8 cellular contexts compared by ENCODE assay signal in the genomic region with DNA sequence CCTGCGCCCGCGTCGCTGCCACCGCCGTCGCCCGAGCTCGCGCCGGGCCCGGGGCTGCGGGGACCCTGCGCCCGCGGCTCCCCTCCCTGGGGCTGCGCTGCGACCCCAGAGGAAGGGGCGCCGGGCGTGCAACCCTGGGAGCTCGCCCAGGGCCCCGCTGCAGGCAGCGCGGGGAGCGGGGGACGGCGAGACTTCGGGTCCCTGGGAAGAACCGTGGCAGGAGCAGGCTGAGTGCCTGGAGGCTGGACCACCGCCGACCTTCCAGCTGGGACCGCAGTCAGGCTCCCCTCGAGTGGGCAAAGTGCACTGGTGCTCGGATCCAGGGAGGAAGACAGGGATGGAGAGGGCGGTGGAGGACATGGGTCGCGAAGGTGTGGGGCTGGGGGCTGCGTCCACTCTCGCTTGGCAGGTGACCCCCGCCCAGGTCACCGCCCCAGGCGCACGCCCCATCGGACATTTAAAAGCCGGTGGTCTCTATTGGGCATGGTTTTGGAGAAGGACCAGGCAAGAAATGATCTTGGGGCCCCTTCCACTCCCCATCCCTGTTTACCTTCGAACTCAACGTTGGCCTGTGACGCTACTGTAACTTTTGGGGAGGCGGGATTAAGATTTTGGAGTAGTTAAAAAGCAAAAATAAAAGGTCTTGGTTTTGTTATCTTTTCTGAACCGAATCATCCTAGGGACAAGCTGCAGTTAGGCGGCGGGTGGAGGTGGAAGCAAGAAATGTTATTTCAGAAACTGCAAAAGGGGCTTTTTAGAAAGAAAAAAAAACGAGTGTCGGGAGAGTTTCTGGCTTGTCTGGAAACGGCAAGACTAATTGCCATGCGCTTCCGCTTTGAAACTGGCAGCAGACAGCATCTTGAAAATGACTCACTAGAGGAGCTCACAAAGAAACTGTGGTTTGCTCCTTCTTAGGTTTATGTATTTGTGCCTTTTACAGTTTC. TPM values are rescaled to one million over a fixed set of nuclear protein-coding genes. Genes with fewer than 3 reads are reported as not detected.
A peak's percentile ranks its signal among the peaks of the same experiment; 100 is the strongest.
DNase-seq lines count a peak whose midpoint lies in the region; ATAC-seq, FAIRE-seq and TF ChIP-seq lines count a peak whose summit lies in the region.

No MANE protein-coding gene starts in this region.

- H3K79me2 ChIP-seq in SK-N-SH (ENCODE audit: insufficient read depth), result peaks cover 49% of the 10 kb centered on the region

- H3K27me3 Mint-ChIP-seq in CD4-positive, alpha-beta memory T cell, result no peaks in the 10 kb centered on the region
- peaks cover 23% of the 10 kb centered on the region for H3K27me3 Mint-ChIP-seq in progenitor cell of endocrine pancreas

- peaks cover 51% of the 10 kb centered on the region for H3K4me1 ChIP-seq in CD4-positive, alpha-beta memory T cell (ENCODE audit: insufficient read depth, low read length)
- peaks cover 6 to 26% of the 10 kb centered on the region in 2 experiments; a peak in 3 of 4 replicates for H3K4me1 ChIP-seq in SK-N-SH (ENCODE audit: control insufficient read depth in 1 of 2, insufficient read depth in 2 of 2, low read depth in 1 of 2, low read length in 1 of 2)

- H3F3A ChIP-seq in SK-N-SH (replicated peaks; ENCODE audit: insufficient read depth), result peaks cover 53% of the 10 kb centered on the region

- H2AFZ ChIP-seq in SK-N-SH (ENCODE audit: low read depth), result 0 out of 2 replicates have a peak overlapping the region, but pooled peaks have one; percentile 17

- H3K9me3 Mint-ChIP-seq in CD4-positive, alpha-beta memory T cell, result peaks cover 0 to 5% (median 0%) of the 10 kb centered on the region in 8 donors
- no peaks in the 10 kb centered on the region for H3K9me3 Mint-ChIP-seq in activated naive CD4-positive, alpha-beta T cell treated with anti-CD3 and anti-CD28 coated beads, Interleukin-2, amount 50 U/mL, for 72 hours
- H3K9me3 Mint-ChIP-seq in progenitor cell of endocrine pancreas (ENCODE audit: low read depth), result no peaks in the 10 kb centered on the region

- no peak for FAIRE-seq in urothelium cell line (lab: Jason Lieb, UNC)

- H3K4me3 ChIP-seq in CD4-positive, alpha-beta memory T cell (ENCODE audit: low read length in 2 of 2), result peak overlapping the region; percentile 85 to 90
- peak overlapping the region; percentile 81 to 95 for H3K4me3 ChIP-seq in SK-N-SH (ENCODE audit: low read depth in 2 of 2, low read length in 1 of 2)

- H4K20me1 ChIP-seq in SK-N-SH (ENCODE audit: insufficient read depth), result no peaks in the 10 kb centered on the region

- no peak for TF ChIP-seq EP300 in SK-N-SH (IDR thresholded peaks at IDR 0.05; ENCODE audit: borderline replicate concordance in 1 of 2, low read depth in 1 of 2, low read length in 1 of 2)

- no peak for TF ChIP-seq CTCF in SK-N-SH (IDR thresholded peaks at IDR 0.05)
- TF ChIP-seq CTCF in progenitor cell of endocrine pancreas (IDR thresholded peaks at IDR 0.05; ENCODE audit: unreplicated experiment), result no peak

- CTCF ChIA-PET in CD4-positive, alpha-beta memory T cell (lab: Charles Lee; ENCODE audit: partially characterized antibody), result interaction anchor here (1.0 to 13.9 kb wide), 4 partner anchors 10 to 204 kb away, joined by 3 to 149 read pairs (median 4); no protein-coding TSS in a partner anchor
- CTCF ChIA-PET in SK-N-SH (lab: Yijun Ruan, JAX), result interaction anchor here (1.1 to 6.0 kb wide), 2 partner anchors 20 to 206 kb away, joined by 4 to 30 read pairs; no protein-coding TSS in a partner anchor

- TF ChIP-seq RAD21 in SK-N-SH (IDR thresholded peaks at IDR 0.05; ENCODE audit: low read length), result no peak

- intact Hi-C loops in CD4-positive, alpha-beta memory T cell (cut with micrococcal nuclease), result loop anchor here (1.0 to 5.0 kb wide), 6 partner anchors 11 to 978 kb away; partner anchors contain the start of genes CDK17, CFAP54, FGD6 and VEZT
- intact Hi-C loops in Right ventricle myocardium superior (cut with DNase I), result no loop called here

- peak overlapping the region; percentile 93 to 100 (median 98) for H3K4me3 Mint-ChIP-seq in CD4-positive, alpha-beta memory T cell
- H3K4me3 Mint-ChIP-seq in progenitor cell of endocrine pancreas (ENCODE audit: low read depth), result peak overlapping the region; percentile 72

- H3K9me3 ChIP-seq in CD4-positive, alpha-beta memory T cell (ENCODE audit: control insufficient read depth in 1 of 2, low read length in 2 of 2), result no peaks in the 10 kb centered on the region
- H3K9me3 ChIP-seq in SK-N-SH, result no peaks in the 10 kb centered on the region

- no peaks in the 10 kb centered on the region for H3K9me2 ChIP-seq in SK-N-SH

- peak overlapping the region; percentile 87 for H3K4me2 ChIP-seq in SK-N-SH

- peak; percentile 72 to 94 (median 76) for DNase-seq in CD4-positive, alpha-beta memory T cell
- peak; percentile 77 for DNase-seq in SK-N-SH
- DNase-seq in activated naive CD4-positive, alpha-beta T cell treated with anti-CD3 and anti-CD28 coated beads, Interleukin-2, amount 50 U/mL, for 72 hours (ENCODE audit: low spot score in 2 of 2), result peak; percentile 64 to 83
- peak; percentile 51 for DNase-seq in Right ventricle myocardium superior
- DNase-seq in progenitor cell of endocrine pancreas (ENCODE audit: low spot score, unreplicated experiment), result no peak
- peak; percentile 53 for DNase-seq in urothelium cell line (ENCODE audit: low spot score)

- peak overlapping the region; percentile 96 to 100 (median 97) for H3K27ac Mint-ChIP-seq in CD4-positive, alpha-beta memory T cell
- H3K27ac Mint-ChIP-seq in activated naive CD4-positive, alpha-beta T cell treated with anti-CD3 and anti-CD28 coated beads, Interleukin-2, amount 50 U/mL, for 72 hours, result peak overlapping the region; percentile 99 to 100
- H3K27ac Mint-ChIP-seq in progenitor cell of endocrine pancreas, result peak overlapping the region; percentile 69

- POLR2A ChIA-PET in CD4-positive, alpha-beta memory T cell (lab: Charles Lee; ENCODE audit: partially characterized antibody), result interaction anchor here (0.6 to 6.6 kb wide), 18 partner anchors 8 to 322 kb away, joined by 3 to 233 read pairs (median 5); partner anchors contain the start of genes CDK17 and CFAP54
- POLR2A ChIA-PET in SK-N-SH (lab: Yijun Ruan, JAX), result no interaction called here

- H3K36me3 Mint-ChIP-seq in CD4-positive, alpha-beta memory T cell, result peaks cover 5 to 14% of the 10 kb centered on the region in 2 donors
- peaks cover 17 to 23% of the 10 kb centered on the region in 2 donors for H3K36me3 Mint-ChIP-seq in activated naive CD4-positive, alpha-beta T cell treated with anti-CD3 and anti-CD28 coated beads, Interleukin-2, amount 50 U/mL, for 72 hours
- no peaks in the 10 kb centered on the region for H3K36me3 Mint-ChIP-seq in progenitor cell of endocrine pancreas (ENCODE audit: insufficient read depth)

- H3K36me3 ChIP-seq in CD4-positive, alpha-beta memory T cell (ENCODE audit: insufficient read depth, low read length), result no peaks in the 10 kb centered on the region
- H3K36me3 ChIP-seq in SK-N-SH (replicated peaks in 1 of 2; ENCODE audit: control insufficient read depth in 1 of 2, insufficient read depth in 2 of 2, low read length in 1 of 2), result no peaks in the 10 kb centered on the region

- peaks cover 34 to 62% (median 42%) of the 10 kb centered on the region in 4 donors for H3K4me1 Mint-ChIP-seq in CD4-positive, alpha-beta memory T cell
- peaks cover 13% of the 10 kb centered on the region for H3K4me1 Mint-ChIP-seq in progenitor cell of endocrine pancreas (ENCODE audit: low read depth)

- peak overlapping the region; percentile 95 for H3K27ac ChIP-seq in CD4-positive, alpha-beta memory T cell (ENCODE audit: low read depth, low read length)
- peak overlapping the region; percentile 92 to 100 for H3K27ac ChIP-seq in SK-N-SH (ENCODE audit: low read depth in 2 of 2, low read length in 1 of 2)

- H3K9ac ChIP-seq in SK-N-SH, result peak overlapping the region; percentile 96

- peak; percentile 89 for ATAC-seq in GM19395 (IDR thresholded peaks at IDR 0.05; ENCODE audit: unreplicated experiment)
- peak; percentile 79 for ATAC-seq in HG03460 (IDR thresholded peaks at IDR 0.05; ENCODE audit: unreplicated experiment)
- ATAC-seq in activated naive CD4-positive, alpha-beta T cell treated with anti-CD3 and anti-CD28 coated beads, Interleukin-2, amount 50 U/mL, for 72 hours, result peak; percentile 78 to 80
- peak; percentile 58 for ATAC-seq in Right ventricle myocardium superior (ENCODE audit: poor library complexity)

- 1% methylated on average over 19 of the region's 58 CpGs for WGBS in SK-N-SH (ENCODE audit: low lambda C conversion rate)

- no peaks in the 10 kb centered on the region for H3K27me3 ChIP-seq in CD4-positive, alpha-beta memory T cell (ENCODE audit: insufficient read depth, low read length)
- H3K27me3 ChIP-seq in SK-N-SH (ENCODE audit: insufficient read depth), result no peaks in the 10 kb centered on the region

TF ChIP-seq in SK-N-SH, 30 proteins besides CTCF, POLR2A, EP300 and RAD21 (continues in another document):
- TF ChIP-seq, protein P1, sequence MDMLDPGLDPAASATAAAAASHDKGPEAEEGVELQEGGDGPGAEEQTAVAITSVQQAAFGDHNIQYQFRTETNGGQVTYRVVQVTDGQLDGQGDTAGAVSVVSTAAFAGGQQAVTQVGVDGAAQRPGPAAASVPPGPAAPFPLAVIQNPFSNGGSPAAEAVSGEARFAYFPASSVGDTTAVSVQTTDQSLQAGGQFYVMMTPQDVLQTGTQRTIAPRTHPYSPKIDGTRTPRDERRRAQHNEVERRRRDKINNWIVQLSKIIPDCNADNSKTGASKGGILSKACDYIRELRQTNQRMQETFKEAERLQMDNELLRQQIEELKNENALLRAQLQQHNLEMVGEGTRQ (IDR thresholded peaks at IDR 0.05; ENCODE audit: borderline replicate concordance, low read depth, low read length), result no peak
- no peak for TF ChIP-seq JUND (IDR thresholded peaks at IDR 0.05)
- TF ChIP-seq CHD2 (IDR thresholded peaks at IDR 0.05; ENCODE audit: low read length, partially characterized antibody), result no peak
- TF ChIP-seq SMC3 (IDR thresholded peaks at IDR 0.05; ENCODE audit: low read depth, low read length), result no peak
- TF ChIP-seq GATA2 (CRISPR knock-in tag; IDR thresholded peaks at IDR 0.05), result no peak
- peak; percentile 73; the same call in 1 of the 2 replicates for TF ChIP-seq FOSL2 (IDR thresholded peaks at IDR 0.05; ENCODE audit: borderline replicate concordance, low read depth)
- TF ChIP-seq GABPA (IDR thresholded peaks at IDR 0.05; ENCODE audit: low read depth), result no peak
- TF ChIP-seq RCOR1 (IDR thresholded peaks at IDR 0.05; ENCODE audit: low read length), result no peak; the same call in 1 of the 2 replicates
- no peak for TF ChIP-seq RFX5 (IDR thresholded peaks at IDR 0.05; ENCODE audit: low read length)
- TF ChIP-seq ELF1 (IDR thresholded peaks at IDR 0.05), result no peak

RNA-seq across cellular contexts. Expression of gene ELK3, which starts 1.0 kb away (rescaled TPM):
- total RNA-seq in CD4-positive, alpha-beta memory T cell, result 10 to 100 TPM; 56.4 to 56.5 TPM
- 10 to 100 TPM; 20.8 to 56.5 TPM for polyA plus RNA-seq in CD4-positive, alpha-beta memory T cell
- 33.1 and 33.8 TPM in 2 replicates for polyA plus RNA-seq in SK-N-SH (2012; rRNA removed)
- polyA plus RNA-seq in SK-N-SH (2012; cell fraction: cytosol; rRNA removed), result 41.2 and 43.2 TPM in 2 replicates
- 11.3 and 16.9 TPM in 2 replicates for polyA plus RNA-seq in SK-N-SH (2012; cell fraction: nucleus; rRNA removed)
- total RNA-seq in activated naive CD4-positive, alpha-beta T cell treated with anti-CD3 and anti-CD28 coated beads, Interleukin-2, amount 50 U/mL, for 72 hours, result 10 to 100 TPM; 10.7 to 23.1 TPM
- total RNA-seq in Right ventricle myocardium superior (18.9 TPM), progenitor cell of endocrine pancreas (4.2 and 5.4 TPM in 2 replicates)
